Comparison of ENCODE assay signal across 18 cellular contexts in genomic region chr9:97629136-97629535, GRCh38. TPM values are rescaled to one million over a fixed set of nuclear protein-coding genes. Genes with fewer than 3 reads are reported as not detected.
DNase-seq lines count a peak whose midpoint lies in the region; ATAC-seq and TF ChIP-seq lines count a peak whose summit lies in the region.
"Had no signal": no experiment of that assay in that cellular context is flagged by ENCODE, and none has a peak within 500 bp of the region (broad histone marks: within the 10 kb centered on the region; RNA-seq: fewer than 3 reads in every experiment).

No MANE protein-coding gene starts in this region.

- H3K4me1 ChIP-seq in heart right ventricle (peaks cover 0 to 55% (median 33%) of the 10 kb centered on the region in 9 donors), HUES64 (ENCODE audit: insufficient read depth, low read length) (peaks cover 9% of the 10 kb centered on the region), HAP-1 (peaks cover 8% of the 10 kb centered on the region)

- no peaks in the 10 kb centered on the region for H3K27me3 Mint-ChIP-seq in osteocyte (ENCODE audit: unreplicated experiment)

- peak overlapping the region in 6 of 10 donors; percentile 14 to 53 (median 47) for H3K27ac ChIP-seq in heart right ventricle
- 0 out of 2 replicates have a peak overlapping the region, but pooled peaks have one; percentile 30 for H3K27ac ChIP-seq in HUES64 (ENCODE audit: low read depth, low read length)
- H3K27ac ChIP-seq: A549 had no signal

- H3K4me3 ChIP-seq in heart right ventricle (no peak overlapping the region), HUES64 (ENCODE audit: low read length) (no peak overlapping the region), HAP-1 (no peak overlapping the region)
- H3K4me3 ChIP-seq: A549 had no signal

- H3K27me3 ChIP-seq in heart right ventricle (no peaks in the 10 kb centered on the region), HUES64 (ENCODE audit: insufficient read depth, low read length) (no peaks in the 10 kb centered on the region), HAP-1 (ENCODE audit: low read depth) (no peaks in the 10 kb centered on the region)

- peak overlapping the region; percentile 14 for H3K27ac Mint-ChIP-seq in osteocyte (ENCODE audit: unreplicated experiment)

- peaks cover 10% of the 10 kb centered on the region for H3K4me1 Mint-ChIP-seq in osteocyte (ENCODE audit: unreplicated experiment)

- no peak overlapping the region for H3K9ac ChIP-seq in HUES64 (ENCODE audit: low read depth, low read length)

- in situ Hi-C loops in HAP-1 (cut with MboI; ENCODE audit: low sequenced_read_pairs): no loop called here

- ATAC-seq in heart right ventricle (no peak), left ventricle myocardium superior (no peak)
- ATAC-seq: A549, Panc1 had no signal

- H3K36me3 ChIP-seq in heart right ventricle (peaks cover 0 to 35% (median 0%) of the 10 kb centered on the region in 9 donors), HUES64 (ENCODE audit: insufficient read depth, low read length) (peaks cover 36% of the 10 kb centered on the region), HAP-1 (replicated peaks) (peaks cover 4% of the 10 kb centered on the region; the same call in 1 of the 2 replicates)

- H3K4me3 Mint-ChIP-seq in osteocyte (ENCODE audit: unreplicated experiment): no peak overlapping the region

- TF ChIP-seq CTCF in heart right ventricle (IDR thresholded peaks at IDR 0.05) (no peak), osteocyte (IDR thresholded peaks at IDR 0.05) (no peak)

- H3K9me3 Mint-ChIP-seq in osteocyte (ENCODE audit: unreplicated experiment): no peaks in the 10 kb centered on the region

- H3K9me3 ChIP-seq in heart right ventricle: no peaks in the 10 kb centered on the region
- H3K9me3 ChIP-seq in HUES64 (ENCODE audit: insufficient read depth, low read depth, low read length): 0 out of 2 replicates have a peak, but pooled peaks cover under 1% of the 10 kb centered on the region
- H3K9me3 ChIP-seq in HAP-1: no peaks in the 10 kb centered on the region
- H3K9me3 ChIP-seq: A549 had no signal

- intact Hi-C loops in heart right ventricle (cut with DNase I): loop anchor here in 1 of 10 donors (10.0 kb wide), 1 partner anchor 774 kb away; the partner anchor contains the start of gene ZNF782
- intact Hi-C loops in left ventricle myocardium superior (cut with micrococcal nuclease): no loop called here

- H3K36me3 Mint-ChIP-seq in osteocyte (ENCODE audit: unreplicated experiment): peaks cover 6% of the 10 kb centered on the region

- DNase-seq in heart right ventricle: no peak
- DNase-seq in left ventricle myocardium superior: no peak
- peak; percentile 55 for DNase-seq in epidermal melanocyte (ENCODE audit: insufficient read length, low spot score)
- DNase-seq in osteocyte (ENCODE audit: extremely low spot score, unreplicated experiment): no peak
- no peak for DNase-seq in HAP-1 (ENCODE audit: low spot score in 2 of 2)
- no peak for DNase-seq in retina
- no peak for DNase-seq in SIG-M5 treated with dmso at 0.1 percent for 504 hours (lab: John Stamatoyannopoulos, UW; ENCODE audit: unreplicated experiment)
- DNase-seq: C1 segment of cervical spinal cord, COR-L47, GF-D8, KG1, NCI-H1092 treated with DMSO at 0.1 percent for 48 hours, NCI-H2081 treated with DMSO at 0.1 percent for 48 hours, NCI-H510A treated with DMSO at 0.1 percent for 48 hours, NCI-H82 had no signal

RNA-seq across cellular contexts. Expression of gene TSTD2, which starts 4.0 kb away (rescaled TPM):
- total RNA-seq in heart right ventricle (10 to 100 TPM; 19.8 to 29.4 (median 23.4) TPM), left ventricle myocardium superior (25.9 TPM), osteocyte (23.3 and 28.4 TPM in 2 replicates)
- 10 to 100 TPM in 1 of 2 donors, 1 to 10 TPM in 1; 8.5 to 22.3 TPM for polyA plus RNA-seq in heart right ventricle
- polyA plus RNA-seq in HUES64 (2013, experiment 1 of 2): 15.0 TPM
- 15.0 TPM for polyA plus RNA-seq in HUES64 (2013, experiment 2 of 2)

RNA-seq across cellular contexts. Expression of gene NCBP1, which starts 4.5 kb away (rescaled TPM):
- total RNA-seq in heart right ventricle: 10 to 100 TPM; 11.8 to 20.4 (median 15.9) TPM
- 1 to 10 TPM; 6.6 to 9.0 TPM for polyA plus RNA-seq in heart right ventricle
- 21.4 TPM for total RNA-seq in left ventricle myocardium superior
- 38.6 TPM for polyA plus RNA-seq in HUES64 (2013, experiment 1 of 2)
- polyA plus RNA-seq in HUES64 (2013, experiment 2 of 2): 37.0 TPM
- total RNA-seq in osteocyte: 34.9 and 42.2 TPM in 2 replicates
